ENCODE assay signal across 1 cellular context in the genomic region with DNA sequence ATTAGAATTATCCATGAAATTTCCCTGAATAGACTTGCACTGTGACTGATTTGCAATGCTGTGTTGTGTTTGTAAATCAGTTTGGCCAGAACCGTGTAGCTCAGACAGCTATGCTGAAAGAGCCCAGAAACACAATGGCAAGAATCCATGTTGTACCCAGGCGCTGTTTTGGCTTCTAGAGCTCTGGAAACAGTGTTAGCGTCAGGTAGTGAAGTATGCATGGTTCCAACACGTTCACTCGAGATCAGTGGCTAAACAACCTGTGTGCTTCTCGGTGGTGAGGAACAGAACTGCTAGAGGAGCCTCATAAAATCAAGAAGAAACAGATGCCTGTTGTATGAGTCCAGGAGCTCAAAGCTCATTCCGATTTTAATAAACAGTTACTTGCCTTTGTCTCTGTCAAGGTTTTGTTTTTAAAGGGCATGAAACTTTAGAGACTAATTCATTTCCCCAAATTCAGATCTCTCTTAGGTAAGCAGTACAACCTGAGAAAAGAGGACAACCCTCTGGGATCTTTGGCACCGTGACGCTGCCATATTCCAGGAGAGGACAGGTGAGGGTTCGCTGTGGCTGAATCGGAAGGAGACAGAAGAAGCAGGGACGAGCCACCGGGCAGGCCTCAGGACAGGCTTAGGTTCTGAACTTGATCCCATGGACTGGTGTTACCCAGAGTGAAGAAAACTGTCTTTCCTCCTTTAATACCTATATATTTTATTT.
TF ChIP-seq lines count a peak whose summit lies in the region.

No MANE protein-coding gene starts in this region.

TF ChIP-seq in IMR-90, 13 proteins besides CTCF, POLR2A, EP300 and RAD21 (continued from another document):
- no peak for TF ChIP-seq ELK1 (IDR thresholded peaks at IDR 0.05; ENCODE audit: borderline replicate concordance, low read depth, low read length)
- TF ChIP-seq RCOR1 (IDR thresholded peaks at IDR 0.05; ENCODE audit: insufficient replicate concordance, low read length) = no peak
- no peak for TF ChIP-seq FOS (IDR thresholded peaks at IDR 0.05; ENCODE audit: low read depth, low read length)
TF ChIP-seq in IMR-90: peak in this region for 0.
